In the genomic region with DNA sequence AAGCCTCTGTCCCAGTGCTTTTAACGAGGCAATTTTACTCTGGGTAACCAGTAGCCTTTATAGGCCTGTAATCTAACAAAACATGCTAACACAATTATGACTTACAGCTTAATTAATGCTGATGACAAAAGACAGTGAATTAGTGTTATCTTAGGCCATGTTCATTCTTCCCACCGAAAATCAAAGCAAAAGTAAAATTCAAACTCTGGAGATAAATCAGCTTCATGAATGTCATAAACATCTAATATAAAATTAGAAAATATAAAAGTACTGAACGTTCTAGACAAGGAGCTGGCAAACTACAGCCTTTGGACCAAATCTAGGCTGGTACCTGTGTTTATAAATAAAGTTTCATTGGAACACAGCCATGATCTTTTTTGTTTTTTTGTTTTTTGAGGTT, we compare ENCODE assay signal across 38 cellular contexts. TPM values are rescaled to one million over a fixed set of nuclear protein-coding genes. Genes with fewer than 3 reads are reported as not detected.
"Had no signal": no experiment of that assay in that cellular context is flagged by ENCODE, and none has a peak within 500 bp of the region (broad histone marks: within the 10 kb centered on the region; RNA-seq: fewer than 3 reads in every experiment).

No MANE protein-coding gene starts in this region.

- H3K9me3 ChIP-seq: adrenal gland, body of pancreas had no signal

- H3K4me1 ChIP-seq: adrenal gland, body of pancreas, breast epithelium had no signal

- H3K27me3 Mint-ChIP-seq: activated B cell treated with CpG ODN at 0.5 μM for 24 hours; activated CD4-positive, alpha-beta memory T cell treated with anti-CD3 and anti-CD28 coated beads for 36 hours; activated CD4-positive, alpha-beta T cell treated with anti-CD3 and anti-CD28 coated beads, Interleukin-2, amount 10 ng/mL, durations not matched to agents 24 days and 14 days; activated CD8-positive, alpha-beta T cell treated with anti-CD3 and anti-CD28 coated beads for 36 hours; activated naive CD8-positive, alpha-beta T cell treated with anti-CD3 and anti-CD28 coated beads for 36 hours; activated T-helper 17 cell treated with anti-CD3 and anti-CD28 coated beads, Interleukin-2, amount 50 U/mL, for 72 hours had no signal

- H3K4me1 Mint-ChIP-seq: activated B cell treated with CpG ODN at 0.5 μM for 24 hours; activated CD4-positive, alpha-beta T cell treated with anti-CD3 and anti-CD28 coated beads, Interleukin-2, amount 10 ng/mL, durations not matched to agents 24 days and 14 days; activated naive CD8-positive, alpha-beta T cell treated with anti-CD3 and anti-CD28 coated beads for 36 hours; activated T-helper 17 cell treated with anti-CD3 and anti-CD28 coated beads, Interleukin-2, amount 50 U/mL, for 72 hours had no signal

- H3K4me3 Mint-ChIP-seq: activated B cell treated with CpG ODN at 0.5 μM for 24 hours; activated CD4-positive, alpha-beta memory T cell treated with anti-CD3 and anti-CD28 coated beads for 36 hours; activated CD4-positive, alpha-beta T cell treated with anti-CD3 and anti-CD28 coated beads, Interleukin-2, amount 10 ng/mL, durations not matched to agents 24 days and 14 days; activated CD8-positive, alpha-beta T cell treated with anti-CD3 and anti-CD28 coated beads for 36 hours; activated naive CD4-positive, alpha-beta T cell treated with anti-CD3 and anti-CD28 coated beads for 36 hours; activated naive CD8-positive, alpha-beta T cell treated with anti-CD3 and anti-CD28 coated beads for 36 hours; activated T-cell treated with anti-CD3 and anti-CD28 coated beads, Interleukin-2, amount 50 U/mL, for 4 hours; activated T-cell treated with anti-CD3 and anti-CD28 coated beads, Interleukin-2, amount 50 U/mL, for 72 hours; activated T-helper 1 cell treated with anti-CD3 and anti-CD28 coated beads, Interleukin-12 subunit alpha, Interleukin-12 subunit beta, Interleukin-2, Interleukin-4 antibody, amounts not matched to agents 30 ng/mL and 10 ng/mL and 1 ng/mL, durations not matched to agents 14 hours and 24 hours and 36 hours; activated T-helper 17 cell treated with anti-CD3 and anti-CD28 coated beads, Interleukin-2, amount 50 U/mL, for 72 hours; T-helper 1 cell treated with Interleukin-12 subunit alpha and Interleukin-12 subunit beta and Interleukin-4 antibody, amounts not matched to agents 30 μg/mL and 1 μg/mL, for 36 hours; T-helper 2 cell treated with Interferon-gamma antibody and Interleukin-4, amounts not matched to agents 5 μg/mL and 100 μg/mL, for 36 hours had no signal

- H3K27me3 ChIP-seq: adrenal gland, body of pancreas, brain microvascular endothelial cell, breast epithelium had no signal

- H3K4me3 ChIP-seq: adrenal gland, body of pancreas, breast epithelium had no signal

- H3K36me3 Mint-ChIP-seq: activated CD4-positive, alpha-beta memory T cell treated with anti-CD3 and anti-CD28 coated beads for 36 hours; activated naive CD4-positive, alpha-beta T cell treated with anti-CD3 and anti-CD28 coated beads, Interleukin-2, amount 50 U/mL, for 72 hours; activated naive CD8-positive, alpha-beta T cell treated with anti-CD3 and anti-CD28 coated beads for 36 hours had no signal

- H3K36me3 ChIP-seq: adrenal gland, brain microvascular endothelial cell, breast epithelium had no signal

- ATAC-seq: activated CD8-positive, alpha-beta T cell treated with anti-CD3 and anti-CD28 coated beads for 36 hours; activated naive CD4-positive, alpha-beta T cell treated with anti-CD3 and anti-CD28 coated beads, Interleukin-2, amount 50 U/mL, for 72 hours; activated T-cell treated with anti-CD3 and anti-CD28 coated beads, Interleukin-2, amount 50 U/mL, for 4 hours; activated T-cell treated with anti-CD3 and anti-CD28 coated beads, Interleukin-2, amount 50 U/mL, for 72 hours; activated T-helper 17 cell treated with anti-CD3 and anti-CD28 coated beads, Interleukin-2, amount 50 U/mL, for 72 hours; body of pancreas had no signal

- H3K9me3 Mint-ChIP-seq: T-helper 1 cell treated with Interleukin-12 subunit alpha and Interleukin-12 subunit beta and Interleukin-4 antibody, amounts not matched to agents 30 μg/mL and 1 μg/mL, for 36 hours had no signal

- DNase-seq: activated B cell treated with CpG ODN at 0.5 μM for 24 hours; activated CD4-positive, alpha-beta memory T cell treated with anti-CD3 and anti-CD28 coated beads for 36 hours; activated CD4-positive, alpha-beta T cell treated with anti-CD3 and anti-CD28 coated beads for 4 hours; activated CD4-positive, alpha-beta T cell treated with anti-CD3 and anti-CD28 coated beads, Interleukin-2, amount 10 ng/mL, durations not matched to agents 24 days and 14 days; activated CD4-positive, alpha-beta T cell treated with anti-CD3 and anti-CD28 coated beads, Interleukin-2, amount 50 U/mL, for 1 hour; activated CD4-positive, alpha-beta T cell treated with anti-CD3 and anti-CD28 coated beads, Interleukin-2, amount 50 U/mL, for 4 hours; activated CD4-positive, CD25-positive, alpha-beta regulatory T cell treated with anti-CD3 and anti-CD28 coated beads, Interleukin-2, amount 50 U/mL, for 72 hours; activated CD8-positive, alpha-beta memory T cell treated with anti-CD3 and anti-CD28 coated beads, Interleukin-2, amount 50 U/mL, for 4 hours; activated CD8-positive, alpha-beta T cell treated with anti-CD3 and anti-CD28 coated beads for 36 hours; activated effector memory CD4-positive, alpha-beta T cell treated with anti-CD3 and anti-CD28 coated beads, Interleukin-2, amount 50 U/mL, for 16 hours; activated gamma-delta T cell treated with Interleukin-2 at 50 U/mL for 16 hours; activated naive CD4-positive, alpha-beta T cell; activated naive CD4-positive, alpha-beta T cell treated with anti-CD3 and anti-CD28 coated beads for 36 hours; activated naive CD4-positive, alpha-beta T cell treated with anti-CD3 and anti-CD28 coated beads, Interleukin-2, amount 50 U/mL, for 16 hours; activated naive CD8-positive, alpha-beta T cell treated with anti-CD3 and anti-CD28 coated beads for 36 hours; activated T-cell treated with anti-CD3 and anti-CD28 coated beads for 4 hours; activated T-cell treated with anti-CD3 and anti-CD28 coated beads, Interleukin-2, amount 50 U/mL, for 1 hour; activated T-cell treated with anti-CD3 and anti-CD28 coated beads, Interleukin-2, amount 50 U/mL, for 4 hours; activated T-cell treated with anti-CD3 and anti-CD28 coated beads, Interleukin-2, amount 50 U/mL, for 72 hours; adrenal gland; amniotic stem cell; aorta; body of pancreas; brain microvascular endothelial cell; central memory CD4-positive, alpha-beta T cell; T-helper 1 cell; T-helper 2 cell; T-helper 9 cell had no signal

- H3K27ac ChIP-seq: adrenal gland, body of pancreas, brain microvascular endothelial cell, breast epithelium, VCaP had no signal

- FAIRE-seq: astrocyte, TTC549 had no signal

- H3K27ac Mint-ChIP-seq: activated B cell treated with CpG ODN at 0.5 μM for 24 hours; activated CD4-positive, alpha-beta memory T cell treated with anti-CD3 and anti-CD28 coated beads for 36 hours; activated CD4-positive, alpha-beta T cell treated with anti-CD3 and anti-CD28 coated beads, Interleukin-2, amount 10 ng/mL, durations not matched to agents 24 days and 14 days; activated CD8-positive, alpha-beta T cell treated with anti-CD3 and anti-CD28 coated beads for 36 hours; activated naive CD4-positive, alpha-beta T cell treated with anti-CD3 and anti-CD28 coated beads for 36 hours; activated naive CD4-positive, alpha-beta T cell treated with anti-CD3 and anti-CD28 coated beads, Interleukin-2, amount 50 U/mL, for 72 hours; activated naive CD8-positive, alpha-beta T cell treated with anti-CD3 and anti-CD28 coated beads for 36 hours; activated T-cell treated with anti-CD3 and anti-CD28 coated beads, Interleukin-2, amount 50 U/mL, for 72 hours; activated T-helper 1 cell treated with anti-CD3 and anti-CD28 coated beads, Interleukin-12 subunit alpha, Interleukin-12 subunit beta, Interleukin-2, Interleukin-4 antibody, amounts not matched to agents 30 ng/mL and 10 ng/mL and 1 ng/mL, durations not matched to agents 14 hours and 24 hours and 36 hours; activated T-helper 17 cell treated with anti-CD3 and anti-CD28 coated beads, Interleukin-2, amount 50 U/mL, for 72 hours; T-helper 1 cell treated with Interleukin-12 subunit alpha and Interleukin-12 subunit beta and Interleukin-4 antibody, amounts not matched to agents 30 μg/mL and 1 μg/mL, for 36 hours; T-helper 2 cell treated with Interferon-gamma antibody and Interleukin-4, amounts not matched to agents 5 μg/mL and 100 μg/mL, for 36 hours had no signal

RNA-seq across cellular contexts. Expression of a gene that starts 18.6 kb away (rescaled TPM):
- total RNA-seq: activated B cell treated with CpG ODN at 0.5 μM for 24 hours; activated CD4-positive, alpha-beta memory T cell treated with anti-CD3 and anti-CD28 coated beads for 36 hours; activated CD4-positive, alpha-beta T cell treated with anti-CD3 and anti-CD28 coated beads, Interleukin-2, amount 10 ng/mL, durations not matched to agents 24 days and 14 days; activated CD8-positive, alpha-beta memory T cell treated with anti-CD3 and anti-CD28 coated beads for 36 hours; activated CD8-positive, alpha-beta T cell treated with anti-CD3 and anti-CD28 coated beads for 36 hours; activated naive CD4-positive, alpha-beta T cell treated with anti-CD3 and anti-CD28 coated beads for 36 hours; activated naive CD4-positive, alpha-beta T cell treated with anti-CD3 and anti-CD28 coated beads, Interleukin-2, amount 50 U/mL, for 72 hours; activated naive CD8-positive, alpha-beta T cell treated with anti-CD3 and anti-CD28 coated beads for 36 hours; activated T-cell treated with anti-CD3 and anti-CD28 coated beads, Interleukin-2, amount 50 U/mL, for 4 hours; activated T-cell treated with anti-CD3 and anti-CD28 coated beads, Interleukin-2, amount 50 U/mL, for 72 hours; activated T-helper 1 cell treated with anti-CD3 and anti-CD28 coated beads, Interleukin-12 subunit alpha, Interleukin-12 subunit beta, Interleukin-2, Interleukin-4 antibody, amounts not matched to agents 30 ng/mL and 10 ng/mL and 1 ng/mL, durations not matched to agents 14 hours and 24 hours and 36 hours; activated T-helper 17 cell treated with anti-CD3 and anti-CD28 coated beads, Interleukin-2, amount 50 U/mL, for 72 hours had no signal
